In genomic region chr17:58665946-58666857, GRCh38 we compare ENCODE assay signal across 1 cellular context.
TF ChIP-seq lines count a peak whose summit lies in the region.

No MANE protein-coding gene starts in this region.

TF ChIP-seq in HepG2, 621 proteins besides CTCF, POLR2A, EP300 and RAD21:
- TF ChIP-seq ZNF264 (CRISPR knock-in tag; IDR thresholded peaks at IDR 0.05): no peak
- no peak for TF ChIP-seq SUZ12 (IDR thresholded peaks at IDR 0.05; ENCODE audit: low read depth, low read length)
